ENCODE assay signal across 6 cellular contexts in genomic region chrX:29332429-29332828, GRCh38.
A peak's percentile ranks its signal among the peaks of the same experiment; 100 is the strongest.
DNase-seq lines count a peak whose midpoint lies in the region; FAIRE-seq and TF ChIP-seq lines count a peak whose summit lies in the region.
"Not testable (repeated sequence)": the region's sequence is repeated elsewhere in the genome, so short reads cannot be mapped to it uniquely, and the experiment has no call there.

No MANE protein-coding gene starts in this region.

- H3K27me3 ChIP-seq in endothelial cell of umbilical vein (ENCODE audit: control insufficient read depth in 2 of 2, insufficient read depth in 2 of 2, low read length in 2 of 2): not testable (repeated sequence)

- not testable (repeated sequence) for H3K4me1 ChIP-seq in endothelial cell of umbilical vein (ENCODE audit: control insufficient read depth, extremely low read depth, insufficient read depth, low read length); kidney (ENCODE audit: control insufficient read depth in 1 of 2, insufficient read depth in 1 of 2, low read depth in 1 of 2, low read length in 2 of 2)

- BruUV-seq in endothelial cell of umbilical vein (replicated peaks; lab: Mats Ljungman, UMichigan): not testable (repeated sequence)

- H3K9me3 ChIP-seq in endothelial cell of umbilical vein (replicated peaks; ENCODE audit: control insufficient read depth, insufficient read depth, low read length); kidney (ENCODE audit: control insufficient read depth in 1 of 2, low read length in 2 of 2): not testable (repeated sequence)

- not testable (repeated sequence) for DNase-seq in D721Med (ENCODE audit: insufficient read length, low spot score); GM12892 (ENCODE audit: insufficient read length); GM19239 (ENCODE audit: insufficient read length, low spot score); HTR-8/SVneo (ENCODE audit: insufficient read length, low spot score); endothelial cell of umbilical vein (ENCODE audit: low read depth, low spot score); kidney

- TF ChIP-seq POLR2A in GM12892 (IDR thresholded peaks at IDR 0.05; ENCODE audit: low read depth, low read length); endothelial cell of umbilical vein (IDR thresholded peaks at IDR 0.05; ENCODE audit: low read depth, low read length): not testable (repeated sequence)

- intact Hi-C loops in endothelial cell of umbilical vein (cut with micrococcal nuclease); kidney (cut with DNase I): not testable (repeated sequence)

- H3K4me3 ChIP-seq in endothelial cell of umbilical vein (replicated peaks in 1 of 3; ENCODE audit: insufficient read depth in 1 of 3, low read depth in 1 of 3, low read length in 3 of 3); kidney (ENCODE audit: low read length in 2 of 2): not testable (repeated sequence)

- not testable (repeated sequence) for H3K79me2 ChIP-seq in endothelial cell of umbilical vein (ENCODE audit: control insufficient read depth, insufficient read depth, low read length)

- dilution Hi-C loops in endothelial cell of umbilical vein (cut with MboI; ENCODE audit: extremely low pct_ligation_motif_present, low sequenced_read_pairs): not testable (repeated sequence)

- POLR2A ChIA-PET in endothelial cell of umbilical vein (lab: Charles Lee): not testable (repeated sequence)

- FAIRE-seq in D721Med (lab: Jason Lieb, UNC): peak; percentile 41
- FAIRE-seq in GM12892 (lab: Jason Lieb, UNC): peak; percentile 68
- FAIRE-seq in GM19239 (lab: Jason Lieb, UNC): peak; percentile 4
- FAIRE-seq in HTR-8/SVneo (lab: Jason Lieb, UNC): peak; percentile 42
- FAIRE-seq in endothelial cell of umbilical vein (lab: Jason Lieb, UNC): peak; percentile 65
- FAIRE-seq in kidney (lab: Jason Lieb, UNC): peak; percentile 89

- not testable (repeated sequence) for H3K9ac ChIP-seq in endothelial cell of umbilical vein (replicated peaks; ENCODE audit: extremely low read depth, insufficient read depth, low read length); kidney (ENCODE audit: low read length in 2 of 2)

- not testable (repeated sequence) for H3K36me3 ChIP-seq in endothelial cell of umbilical vein (ENCODE audit: control insufficient read depth in 2 of 2, extremely low read depth in 1 of 2, insufficient read depth in 2 of 2, low read length in 2 of 2); kidney (ENCODE audit: control insufficient read depth in 1 of 2, insufficient read depth in 2 of 2, low read length in 2 of 2)

- CTCF ChIA-PET in endothelial cell of umbilical vein (lab: Charles Lee): not testable (repeated sequence)

- H4K20me1 ChIP-seq in endothelial cell of umbilical vein (replicated peaks; ENCODE audit: control insufficient read depth, extremely low read depth, insufficient read depth, low read length): not testable (repeated sequence)

- H3K27ac ChIP-seq in endothelial cell of umbilical vein (ENCODE audit: insufficient read depth, low read depth, low read length); kidney (ENCODE audit: low read depth in 2 of 2, low read length in 2 of 2): not testable (repeated sequence)

- not testable (repeated sequence) for H3K4me2 ChIP-seq in endothelial cell of umbilical vein (ENCODE audit: insufficient read depth, low read length)

- H3K9me1 ChIP-seq in endothelial cell of umbilical vein (replicated peaks; ENCODE audit: control insufficient read depth, extremely low read depth, insufficient read depth, low read length): not testable (repeated sequence)

- TF ChIP-seq CTCF in D721Med (IDR thresholded peaks at IDR 0.05; ENCODE audit: insufficient read depth, missing control alignments); endothelial cell of umbilical vein (IDR thresholded peaks at IDR 0.05; ENCODE audit: extremely low read depth in 1 of 2, insufficient read depth in 1 of 2, low read depth in 1 of 2, low read length in 2 of 2); kidney (IDR thresholded peaks at IDR 0.05; ENCODE audit: borderline replicate concordance, extremely low read depth, insufficient read depth): not testable (repeated sequence)

- H2AFZ ChIP-seq in endothelial cell of umbilical vein (ENCODE audit: low read depth, low read length): not testable (repeated sequence)
